3 cellular contexts compared by ENCODE assay signal in the genomic region with DNA sequence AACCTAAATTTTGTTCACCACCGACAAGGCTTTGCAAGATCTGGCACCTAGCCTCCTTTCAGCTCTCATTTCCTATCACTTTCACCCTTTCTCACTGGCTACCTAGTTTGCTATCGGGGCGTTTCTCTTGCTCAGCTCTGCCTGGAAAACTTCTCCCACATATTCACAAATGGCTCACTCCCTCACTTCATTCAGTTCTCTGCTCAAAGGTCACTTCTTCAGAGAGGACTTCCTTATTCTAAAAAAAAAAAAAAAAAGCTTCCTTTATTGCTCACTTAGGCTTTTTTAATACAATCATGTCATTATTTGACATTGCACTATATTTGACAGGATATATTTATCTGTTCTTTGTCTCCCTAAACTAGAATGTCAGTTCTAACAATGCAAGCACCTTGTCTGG.
TF ChIP-seq lines count a peak whose summit lies in the region.

No MANE protein-coding gene starts in this region.

TF ChIP-seq in GM12891, 5 proteins besides CTCF, POLR2A, EP300 and RAD21:
- TF ChIP-seq SPI1 (IDR thresholded peaks at IDR 0.05; ENCODE audit: low read depth, low read length) = peak; percentile 33; the same call in 1 of the 2 replicates
- no peak for TF ChIP-seq POU2F2 (IDR thresholded peaks at IDR 0.05; ENCODE audit: low read depth, low read length)

TF ChIP-seq in GM12878, 131 proteins besides CTCF, POLR2A, EP300 and RAD21:
- TF ChIP-seq USF1 (IDR thresholded peaks at IDR 0.05; ENCODE audit: borderline replicate concordance, extremely low read length, insufficient read depth, low read depth, low read length) = no peak
- TF ChIP-seq SPI1 (IDR thresholded peaks at IDR 0.05; ENCODE audit: borderline replicate concordance, insufficient read depth, low read depth, low read length) = 0 out of 2 replicates have a peak, but pooled peaks have one; percentile 13

TF ChIP-seq in SK-N-SH, 30 proteins besides CTCF, POLR2A, EP300 and RAD21:
- TF ChIP-seq FOSL2 (IDR thresholded peaks at IDR 0.05; ENCODE audit: borderline replicate concordance, low read depth) = no peak
- no peak for TF ChIP-seq FOXM1 (IDR thresholded peaks at IDR 0.05; ENCODE audit: low read depth)
- TF ChIP-seq MXI1 (IDR thresholded peaks at IDR 0.05; ENCODE audit: low read depth, low read length) = no peak
- TF ChIP-seq REST (IDR thresholded peaks at IDR 0.05; ENCODE audit: low read depth, low read length) = no peak
- TF ChIP-seq, protein P1, sequence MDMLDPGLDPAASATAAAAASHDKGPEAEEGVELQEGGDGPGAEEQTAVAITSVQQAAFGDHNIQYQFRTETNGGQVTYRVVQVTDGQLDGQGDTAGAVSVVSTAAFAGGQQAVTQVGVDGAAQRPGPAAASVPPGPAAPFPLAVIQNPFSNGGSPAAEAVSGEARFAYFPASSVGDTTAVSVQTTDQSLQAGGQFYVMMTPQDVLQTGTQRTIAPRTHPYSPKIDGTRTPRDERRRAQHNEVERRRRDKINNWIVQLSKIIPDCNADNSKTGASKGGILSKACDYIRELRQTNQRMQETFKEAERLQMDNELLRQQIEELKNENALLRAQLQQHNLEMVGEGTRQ (IDR thresholded peaks at IDR 0.05; ENCODE audit: borderline replicate concordance, low read depth, low read length) = no peak
- no peak for TF ChIP-seq TCF12 (IDR thresholded peaks at IDR 0.05)
- no peak for TF ChIP-seq IRF3 (IDR thresholded peaks at IDR 0.05; ENCODE audit: low read depth, low read length)
- TF ChIP-seq EZH2phosphoT487 (IDR thresholded peaks at IDR 0.05; ENCODE audit: borderline replicate concordance, low read depth) = no peak
- no peak for TF ChIP-seq RCOR1 (IDR thresholded peaks at IDR 0.05; ENCODE audit: low read length)
- no peak for TF ChIP-seq JUND (IDR thresholded peaks at IDR 0.05)
